ENCODE assay signal across 8 cellular contexts in genomic region chr4:39365931-39366771, GRCh38. TPM values are rescaled to one million over a fixed set of nuclear protein-coding genes. Genes with fewer than 3 reads are reported as not detected.
DNase-seq lines count a peak whose midpoint lies in the region; ATAC-seq and TF ChIP-seq lines count a peak whose summit lies in the region.

TSS of gene RFC1 (minus strand) at chr4:39366362. CDS start at chr4:39366241, 121 bp downstream.

- intact Hi-C loops in activated B cell treated with CpG ODN at 0.5 μM for 24 hours (cut with micrococcal nuclease), result loop anchor here (1.0 to 10.0 kb wide), 6 partner anchors 9 to 1471 kb away; partner anchors contain the start of genes TBC1D1, TMEM156 and WDR19
- intact Hi-C loops in spleen (cut with DNase I; ENCODE audit: low total_unique reads), result no loop called here

- H3K4me1 ChIP-seq in spleen, result peaks cover 23 to 58% (median 41%) of the 10 kb centered on the region in 6 donors

- CTCF ChIA-PET in activated B cell treated with CpG ODN at 0.5 μM for 24 hours (lab: Charles Lee), result interaction anchor here (1.1 kb wide), 2 partner anchors 81 to 606 kb away, joined by 3 read pairs; no protein-coding TSS in a partner anchor

- TF ChIP-seq POLR2A in spleen (IDR thresholded peaks at IDR 0.05), result peak in 2 of 3 donors; percentile 22 to 37

- H3K36me3 Mint-ChIP-seq in activated B cell treated with CpG ODN at 0.5 μM for 24 hours (ENCODE audit: low read depth), result peaks cover 7% of the 10 kb centered on the region

- no peaks in the 10 kb centered on the region for H3K27me3 ChIP-seq in spleen (replicated peaks in 1 of 7)

- peak within 1 kb of the TSS; percentile 88 for H3K27ac Mint-ChIP-seq in activated B cell treated with CpG ODN at 0.5 μM for 24 hours

- peak within 1 kb of the TSS; percentile 62 to 98 for H3K4me3 ChIP-seq in cardiac fibroblast (replicated peaks in 1 of 2; ENCODE audit: low read depth in 2 of 2, low read length in 2 of 2)
- peak within 1 kb of the TSS; percentile 85 to 98 (median 94) for H3K4me3 ChIP-seq in spleen

- H3K9me3 ChIP-seq in spleen, result peaks cover 0 to 11% (median 6%) of the 10 kb centered on the region in 8 donors

- TF ChIP-seq CTCF in activated B cell treated with CpG ODN at 0.5 μM for 24 hours (IDR thresholded peaks at IDR 0.05), result no peak
- no peak for TF ChIP-seq CTCF in cardiac fibroblast (IDR thresholded peaks at IDR 0.05; ENCODE audit: low read depth, low read length)
- peak in 1 of 11 experiments; percentile 14 for TF ChIP-seq CTCF in spleen (IDR thresholded peaks at IDR 0.05 in 8 of 11, conservative IDR thresholded peaks at IDR 0.05 in 3 of 11)

- POLR2A ChIA-PET in activated B cell treated with CpG ODN at 0.5 μM for 24 hours (lab: Charles Lee), result interaction anchor here (0.6 to 5.6 kb wide), 11 partner anchors 11 to 606 kb away, joined by 3 to 94 read pairs (median 3); partner anchors contain the start of genes LIAS, RPL9, SMIM14 and UGDH

- peak within 1 kb of the TSS; percentile 91 for H3K4me3 Mint-ChIP-seq in activated B cell treated with CpG ODN at 0.5 μM for 24 hours

- no peaks in the 10 kb centered on the region for H3K27me3 Mint-ChIP-seq in activated B cell treated with CpG ODN at 0.5 μM for 24 hours

- peak within 1 kb of the TSS; percentile 80 to 92 (median 89) for H3K27ac ChIP-seq in spleen

- WGBS in spleen, 5 donors, result 3 to 8% (median 4%) methylated on average over 28 to 55 of the region's 55 CpGs

- H3K4me1 Mint-ChIP-seq in activated B cell treated with CpG ODN at 0.5 μM for 24 hours, result peaks cover 39% of the 10 kb centered on the region

- DNase-seq in NCI-H2107 (lab: John Stamatoyannopoulos, UW) (peak; percentile 84), NCI-H2107 treated with DMSO at 0.1 percent for 48 hours (lab: John Stamatoyannopoulos, UW; ENCODE audit: unreplicated experiment) (no peak), NCI-H345 (lab: John Stamatoyannopoulos, UW) (peak; percentile 87), activated B cell treated with CpG ODN at 0.5 μM for 24 hours (peak; percentile 92), cardiac fibroblast (ENCODE audit: low read depth in 2 of 2) (peak; percentile 92 to 93), inferior parietal cortex (ENCODE audit: extremely low spot score) (peak; percentile 89), spleen (peak; percentile 97)

- peak; percentile 68 for ATAC-seq in HG03103 (IDR thresholded peaks at IDR 0.05; ENCODE audit: low read depth, unreplicated experiment)
- ATAC-seq in activated B cell treated with CpG ODN at 0.5 μM for 24 hours (ENCODE audit: low read depth), result peak; percentile 94

- peaks cover 0 to 5% (median 2%) of the 10 kb centered on the region in 6 donors for H3K36me3 ChIP-seq in spleen

- H3K9me3 Mint-ChIP-seq in activated B cell treated with CpG ODN at 0.5 μM for 24 hours, result peaks cover 9% of the 10 kb centered on the region

RNA-seq across cellular contexts. Expression of gene RFC1, which starts in this region (rescaled TPM):
- 44.8 and 45.9 TPM in 2 replicates for total RNA-seq in activated B cell treated with CpG ODN at 0.5 μM for 24 hours
- total RNA-seq in spleen, result 10 to 100 TPM; 32.5 to 54.9 (median 44.4) TPM
- polyA plus RNA-seq in spleen, result 10 to 100 TPM in 2 of 3 donors, 1 to 10 TPM in 1; 8.0 to 11.1 (median 10.9) TPM
